In genomic region chr1:66764994-66765578, GRCh38 we compare ENCODE assay signal across 8 cellular contexts. TPM values are rescaled to one million over a fixed set of nuclear protein-coding genes. Genes with fewer than 3 reads are reported as not detected.
DNase-seq lines count a peak whose midpoint lies in the region; ATAC-seq, FAIRE-seq and TF ChIP-seq lines count a peak whose summit lies in the region.

No MANE protein-coding gene starts in this region.

- H3K9me1 ChIP-seq in IMR-90 (ENCODE audit: insufficient read depth, low read length) = no peaks in the 10 kb centered on the region

- H2AK5ac ChIP-seq in IMR-90 (ENCODE audit: low read depth, low read length) = no peak overlapping the region

- no CpG with 5 or more reads among the region's 3 CpGs for WGBS in IMR-90 (ENCODE audit: extremely low coverage in 2 of 2, insufficient read length in 1 of 2), 2 experiments

- TF ChIP-seq RAD21 in IMR-90 (IDR thresholded peaks at IDR 0.05; ENCODE audit: low read length) = peak; percentile 82

- no peaks in the 10 kb centered on the region for H3K36me3 Mint-ChIP-seq in CD8-positive, alpha-beta T cell
- peaks cover 1% of the 10 kb centered on the region for H3K36me3 Mint-ChIP-seq in activated naive CD8-positive, alpha-beta T cell treated with anti-CD3 and anti-CD28 coated beads, Interleukin-2, amount 10 ng/mL, durations not matched to agents 7 days and 5 days

- H4K20me1 ChIP-seq in IMR-90 (ENCODE audit: insufficient read depth, low read length) = no peaks in the 10 kb centered on the region

- H2BK15ac ChIP-seq in IMR-90 (ENCODE audit: low read depth, low read length) = no peak overlapping the region

- H3K27me3 ChIP-seq in CD8-positive, alpha-beta T cell (ENCODE audit: insufficient read depth, low read length) = no peaks in the 10 kb centered on the region
- H3K27me3 ChIP-seq in IMR-90 (ENCODE audit: control insufficient read depth, insufficient read depth, low read length) = no peaks in the 10 kb centered on the region; the same call in 1 of the 2 replicates
- no peaks in the 10 kb centered on the region for H3K27me3 ChIP-seq in left ventricle myocardium inferior (ENCODE audit: low read depth)

- H3K27ac ChIP-seq in CD8-positive, alpha-beta T cell (ENCODE audit: low read depth, low read length) = no peak overlapping the region
- no peak overlapping the region for H3K27ac ChIP-seq in IMR-90 (ENCODE audit: insufficient read depth, low read length)
- H3K27ac ChIP-seq in left ventricle myocardium inferior (replicated peaks) = no peak overlapping the region

- no peak overlapping the region for H2BK120ac ChIP-seq in IMR-90 (ENCODE audit: low read depth, low read length)

- no peaks in the 10 kb centered on the region for H3K36me3 ChIP-seq in CD8-positive, alpha-beta T cell (ENCODE audit: insufficient read depth, low read length)
- H3K36me3 ChIP-seq in IMR-90 (ENCODE audit: control insufficient read depth, insufficient read depth, low read length) (no peaks in the 10 kb centered on the region), left ventricle myocardium inferior (no peaks in the 10 kb centered on the region)

- H3K4me3 Mint-ChIP-seq in CD8-positive, alpha-beta T cell = no peak overlapping the region
- H3K4me3 Mint-ChIP-seq in activated naive CD8-positive, alpha-beta T cell treated with anti-CD3 and anti-CD28 coated beads, Interleukin-2, amount 10 ng/mL, durations not matched to agents 7 days and 5 days = no peak overlapping the region

- no peaks in the 10 kb centered on the region for H3K4me1 ChIP-seq in CD8-positive, alpha-beta T cell (ENCODE audit: insufficient read depth, low read length)
- H3K4me1 ChIP-seq in IMR-90 (ENCODE audit: control insufficient read depth, insufficient read depth, low read length) (no peaks in the 10 kb centered on the region), left ventricle myocardium inferior (no peaks in the 10 kb centered on the region)

- peaks cover 15% of the 10 kb centered on the region for H3K4me1 Mint-ChIP-seq in CD8-positive, alpha-beta T cell (ENCODE audit: low read depth)
- H3K4me1 Mint-ChIP-seq in activated naive CD8-positive, alpha-beta T cell treated with anti-CD3 and anti-CD28 coated beads, Interleukin-2, amount 10 ng/mL, durations not matched to agents 7 days and 5 days = peaks cover 10% of the 10 kb centered on the region

- H3K4ac ChIP-seq in IMR-90 (ENCODE audit: low read depth, low read length) = no peak overlapping the region

- H3K14ac ChIP-seq in IMR-90 (replicated peaks; ENCODE audit: low read depth, low read length) = no peak overlapping the region

- H3K27ac Mint-ChIP-seq in CD8-positive, alpha-beta T cell = no peak overlapping the region
- no peak overlapping the region for H3K27ac Mint-ChIP-seq in activated naive CD8-positive, alpha-beta T cell treated with anti-CD3 and anti-CD28 coated beads, Interleukin-2, amount 10 ng/mL, durations not matched to agents 7 days and 5 days

- POLR2A ChIA-PET in CD8-positive, alpha-beta T cell (lab: Charles Lee) = interaction anchor here (0.6 to 1.0 kb wide), 5 partner anchors 13 to 724 kb away, joined by 3 to 5 read pairs (median 3); no protein-coding TSS in a partner anchor
- POLR2A ChIA-PET in IMR-90 (lab: Charles Lee; ENCODE audit: unreplicated experiment) = no interaction called here
- POLR2A ChIA-PET in activated naive CD8-positive, alpha-beta T cell treated with anti-CD3 and anti-CD28 coated beads, Interleukin-2, amount 10 ng/mL, durations not matched to agents 7 days and 5 days (lab: Charles Lee) = interaction anchor here (0.5 to 0.8 kb wide), 2 partner anchors 160 to 769 kb away, joined by 3 read pairs; partner anchors contain the start of genes DNAI4 and MIER1

- H2AFZ ChIP-seq in IMR-90 (replicated peaks; ENCODE audit: low read length, poor library complexity) = no peak overlapping the region

- H3K79me1 ChIP-seq in IMR-90 (ENCODE audit: low read depth in 1 of 2, low read length in 2 of 2) = no peaks in the 10 kb centered on the region

- intact Hi-C loops in CD8-positive, alpha-beta T cell (cut with DNase I, micrococcal nuclease) = loop anchor here (1.0 to 5.0 kb wide), 10 partner anchors 157 to 736 kb away; partner anchors contain the start of genes DNAI4 (in 1 of the 2), MIER1 (in 1 of the 2) and SLC35D1 (in 1 of the 2)
- intact Hi-C loops in IMR-90 (cut with micrococcal nuclease) (loop anchor here (1.0 to 5.0 kb wide), 6 partner anchors 157 to 737 kb away; partner anchors contain the start of genes DNAI4 and MIER1), left ventricle myocardium inferior (cut with micrococcal nuclease) (loop anchor here (10.0 kb wide), 1 partner anchor 380 kb away; no protein-coding TSS in a partner anchor)

- no peak overlapping the region for H3K9ac ChIP-seq in IMR-90 (ENCODE audit: low read depth, low read length)

- H3K56ac ChIP-seq in IMR-90 (ENCODE audit: extremely low read depth, insufficient read depth, low read length) = no peak overlapping the region

- no peak overlapping the region for H3K18ac ChIP-seq in IMR-90 (ENCODE audit: low read depth, low read length)

- FAIRE-seq in RCC 7860 (lab: Jason Lieb, UNC) = peak; percentile 73

- no peak overlapping the region for H3K4me2 ChIP-seq in IMR-90 (ENCODE audit: low read depth, low read length)

- H4K8ac ChIP-seq in IMR-90 (ENCODE audit: low read depth in 2 of 2, low read length in 2 of 2) = no peak overlapping the region

- CTCF ChIA-PET in CD8-positive, alpha-beta T cell (lab: Charles Lee) = interaction anchor here (0.5 to 6.7 kb wide), 17 partner anchors 31 to 995 kb away, joined by 3 to 90 read pairs (median 3); no protein-coding TSS in a partner anchor
- CTCF ChIA-PET in IMR-90 (lab: Yijun Ruan, JAX) = interaction anchor here (1.0 to 1.8 kb wide), 4 partner anchors 14 to 447 kb away, joined by 3 to 4 read pairs (median 4); no protein-coding TSS in a partner anchor

- no peak for TF ChIP-seq POLR2A in IMR-90 (IDR thresholded peaks at IDR 0.05; ENCODE audit: low read depth, low read length)

- H4K91ac ChIP-seq in IMR-90 (ENCODE audit: insufficient read depth, low read depth, low read length) = no peak overlapping the region

- dilution Hi-C loops in IMR-90 (cut with HindIII; ENCODE audit: low sequenced_read_pairs, unreplicated experiment) = no loop called here

- no peaks in the 10 kb centered on the region for H3K9me3 Mint-ChIP-seq in CD8-positive, alpha-beta T cell
- H3K9me3 Mint-ChIP-seq in activated naive CD8-positive, alpha-beta T cell treated with anti-CD3 and anti-CD28 coated beads, Interleukin-2, amount 10 ng/mL, durations not matched to agents 7 days and 5 days = no peaks in the 10 kb centered on the region

- peak; percentile 84 for TF ChIP-seq CTCF in CD8-positive, alpha-beta T cell (IDR thresholded peaks at IDR 0.05)
- TF ChIP-seq CTCF in IMR-90 (conservative IDR thresholded peaks at IDR 0.05; ENCODE audit: low read depth, low read length) (peak; percentile 83), left ventricle myocardium inferior (IDR thresholded peaks at IDR 0.05; ENCODE audit: borderline replicate concordance) (peak; percentile 83)

- no peak overlapping the region for H3K4me3 ChIP-seq in CD8-positive, alpha-beta T cell (ENCODE audit: low read depth, low read length)
- H3K4me3 ChIP-seq in IMR-90 (ENCODE audit: insufficient read depth, low read depth, low read length) = no peak overlapping the region
- no peak overlapping the region for H3K4me3 ChIP-seq in left ventricle myocardium inferior

- in situ Hi-C loops in IMR-90 (cut with MboI; ENCODE audit: low sequenced_read_pairs) = loop anchor here (5.0 to 25.0 kb wide), 2 partner anchors 382 to 722 kb away; no protein-coding TSS in a partner anchor

- DNase-seq in CD8-positive, alpha-beta T cell = peak; percentile 5 to 63 (median 41)
- DNase-seq in IMR-90 (peak; percentile 66), RCC 7860 (ENCODE audit: low spot score) (peak; percentile 37), left ventricle myocardium inferior (no peak), smooth muscle cell of the brain vasculature (ENCODE audit: low read depth, low spot score) (peak; percentile 29)
- no peak for DNase-seq in activated naive CD8-positive, alpha-beta T cell treated with anti-CD3 and anti-CD28 coated beads, Interleukin-2, amount 10 ng/mL, durations not matched to agents 7 days and 5 days

- no TSS peak for BruUV-seq in IMR-90 (replicated peaks; lab: Mats Ljungman, UMichigan)

- ATAC-seq in CD8-positive, alpha-beta T cell = peak; percentile 83
- peak; percentile 67 for ATAC-seq in GM19372 (IDR thresholded peaks at IDR 0.05; ENCODE audit: low read depth, unreplicated experiment)
- peak; percentile 93 for ATAC-seq in IMR-90 (ENCODE audit: low read depth)
- ATAC-seq in activated naive CD8-positive, alpha-beta T cell treated with anti-CD3 and anti-CD28 coated beads, Interleukin-2, amount 10 ng/mL, durations not matched to agents 7 days and 5 days (ENCODE audit: low read depth) = peak; percentile 53
- no peak for ATAC-seq in HG03159 (IDR thresholded peaks at IDR 0.05; ENCODE audit: unreplicated experiment)

- no peaks in the 10 kb centered on the region for H3K9me3 ChIP-seq in CD8-positive, alpha-beta T cell (ENCODE audit: low read length)
- H3K9me3 ChIP-seq in IMR-90 (ENCODE audit: control insufficient read depth, insufficient read depth, low read length) (no peaks in the 10 kb centered on the region), left ventricle myocardium inferior (replicated peaks) (peaks cover 7% of the 10 kb centered on the region)

- no peaks in the 10 kb centered on the region for H3K27me3 Mint-ChIP-seq in CD8-positive, alpha-beta T cell (ENCODE audit: low read depth)
- peaks cover 2% of the 10 kb centered on the region for H3K27me3 Mint-ChIP-seq in activated naive CD8-positive, alpha-beta T cell treated with anti-CD3 and anti-CD28 coated beads, Interleukin-2, amount 10 ng/mL, durations not matched to agents 7 days and 5 days

- no peak overlapping the region for H3K23ac ChIP-seq in IMR-90 (ENCODE audit: low read depth, low read length)

- no peak overlapping the region for H4K5ac ChIP-seq in IMR-90 (ENCODE audit: low read depth, low read length)

- H2BK20ac ChIP-seq in IMR-90 (ENCODE audit: low read depth, low read length) = no peak overlapping the region

- no peak overlapping the region for H2BK5ac ChIP-seq in IMR-90 (ENCODE audit: low read depth, low read length, poor library complexity, severe bottlenecking)

- H2AK9ac ChIP-seq in IMR-90 (replicated peaks; ENCODE audit: low read depth, low read length, poor library complexity) = no peak overlapping the region

RNA-seq across cellular contexts. Expression of gene DYNLT5, which starts 12.8 kb away (rescaled TPM):
- not detected for total RNA-seq in CD8-positive, alpha-beta T cell
- total RNA-seq in IMR-90 (2012; rRNA removed) (0.18 and 0.28 TPM in 2 replicates), left ventricle myocardium inferior (3.1 TPM)
- 0.09 and 0.12 TPM in 2 replicates for polyA plus RNA-seq in IMR-90 (2012; rRNA removed)
- 0.04 TPM in 1 of 2 replicates, not detected in the other for polyA plus RNA-seq in IMR-90 (2012; cell fraction: cytosol; rRNA removed)
- polyA plus RNA-seq in IMR-90 (2012; cell fraction: nucleus; rRNA removed; ENCODE audit: low replicate concordance) = 0.16 TPM in 1 of 2 replicates, not detected in the other
- not detected for total RNA-seq in activated naive CD8-positive, alpha-beta T cell treated with anti-CD3 and anti-CD28 coated beads, Interleukin-2, amount 10 ng/mL, durations not matched to agents 7 days and 5 days

RNA-seq across cellular contexts. Expression of gene INSL5, which starts 36.0 kb away (rescaled TPM):
- total RNA-seq in CD8-positive, alpha-beta T cell = not detected
- total RNA-seq in IMR-90 (2012; rRNA removed) (not detected in 2 replicates), left ventricle myocardium inferior (not detected)
- polyA plus RNA-seq in IMR-90 (2012; rRNA removed) = not detected in 2 replicates
- polyA plus RNA-seq in IMR-90 (2012; cell fraction: cytosol; rRNA removed) = not detected in 2 replicates
- not detected in 2 replicates for polyA plus RNA-seq in IMR-90 (2012; cell fraction: nucleus; rRNA removed; ENCODE audit: low replicate concordance)
- total RNA-seq in activated naive CD8-positive, alpha-beta T cell treated with anti-CD3 and anti-CD28 coated beads, Interleukin-2, amount 10 ng/mL, durations not matched to agents 7 days and 5 days = not detected

Comparison
In these comparisons a context has a peak if more than half of its experiments do, and no peak if none do; other contexts are left out.
1. DNase-seq: peak in CD8-positive, alpha-beta T cell (7 of 7), IMR-90 (single experiment), RCC 7860 (single experiment) and smooth muscle cell of the brain vasculature (single experiment); none in activated naive CD8-positive, alpha-beta T cell treated with anti-CD3 and anti-CD28 coated beads, Interleukin-2, amount 10 ng/mL, durations not matched to agents 7 days and 5 days (single experiment) and left ventricle myocardium inferior (single experiment).
2. Peak in every context shown above with its lines, with median percentiles within 50 percentile points of each other: CTCF ChIP-seq.